ENCODE assay signal across 9 cellular contexts in genomic region chr10:69061305-69062161, GRCh38. TPM values are rescaled to one million over a fixed set of nuclear protein-coding genes. Genes with fewer than 3 reads are reported as not detected.
DNase-seq lines count a peak whose midpoint lies in the region; ATAC-seq, FAIRE-seq and TF ChIP-seq lines count a peak whose summit lies in the region.
"Had no signal": no experiment of that assay in that cellular context is flagged by ENCODE, and none has a peak within 500 bp of the region (broad histone marks: within the 10 kb centered on the region; RNA-seq: fewer than 3 reads in every experiment).

No MANE protein-coding gene starts in this region.

- H3K4me3 Mint-ChIP-seq in immature natural killer cell, result peak overlapping the region; percentile 70 to 88 (median 85)

- no peaks in the 10 kb centered on the region for H4K20me1 ChIP-seq in PC-9 (ENCODE audit: insufficient read depth)

- H3K9me3 ChIP-seq in PC-9 (ENCODE audit: insufficient read depth, low read depth), result peaks cover 14% of the 10 kb centered on the region; the same call in 1 of the 2 replicates

- H3K4me3 ChIP-seq in PC-9, result peak overlapping the region; percentile 55
- H3K4me3 ChIP-seq: cardiac muscle cell had no signal

- peaks cover 38 to 59% of the 10 kb centered on the region in 2 donors for H3K4me1 Mint-ChIP-seq in immature natural killer cell

- TF ChIP-seq POLR2A in GM12892 (IDR thresholded peaks at IDR 0.05; ENCODE audit: low read depth, low read length), result peak; percentile 47; the same call in 1 of the 2 replicates

- BruUV-seq in PC-9 (replicated peaks; lab: Mats Ljungman, UMichigan), result TSS peak; percentile 97

- FAIRE-seq in GM12892 (lab: Jason Lieb, UNC), result peak; percentile 69

- POLR2A ChIA-PET in PC-9 (lab: Charles Lee; ENCODE audit: unreplicated experiment), result interaction anchor here (0.5 to 0.7 kb wide), 3 partner anchors 24 to 60 kb away, joined by 3 to 8 read pairs (median 4); no protein-coding TSS in a partner anchor

- peaks cover 62% of the 10 kb centered on the region for H3K4me1 ChIP-seq in PC-9 (replicated peaks; ENCODE audit: insufficient read depth)

- DNase-seq in GM12892 (ENCODE audit: insufficient read length), result no peak
- peak; percentile 70 to 99 for DNase-seq in PC-9
- peak; percentile 31 for DNase-seq in astrocyte of the hippocampus (ENCODE audit: low read depth, low spot score)
- DNase-seq in immature natural killer cell, result peak; percentile 49 to 59 (median 52)
- peak; percentile 72 for DNase-seq in smooth muscle cell of the brain vasculature (ENCODE audit: low read depth, low spot score)
- DNase-seq in NCI-H82 treated with DMSO at 0.1 percent for 48 hours (lab: John Stamatoyannopoulos, UW; ENCODE audit: unreplicated experiment), result no peak
- DNase-seq in NCI-H1694 treated with DMSO at 0.1 percent for 48 hours (lab: John Stamatoyannopoulos, UW), result no peak

- peak overlapping the region; percentile 65 to 91 (median 88) for H3K27ac Mint-ChIP-seq in immature natural killer cell

- H3K36me3 Mint-ChIP-seq in immature natural killer cell, result no peaks in the 10 kb centered on the region

- no peaks in the 10 kb centered on the region for H3K27me3 ChIP-seq in PC-9 (ENCODE audit: insufficient read depth, low read depth)

- no peaks in the 10 kb centered on the region for H3K9me2 ChIP-seq in PC-9 (ENCODE audit: insufficient read depth)

- ATAC-seq in HG02678 (IDR thresholded peaks at IDR 0.05; ENCODE audit: unreplicated experiment), result peak; percentile 47

- intact Hi-C loops in PC-9 (cut with micrococcal nuclease; ENCODE audit: unreplicated experiment), result no loop called here

- no peaks in the 10 kb centered on the region for H3K79me2 ChIP-seq in PC-9 (ENCODE audit: low read depth)

- H3K4me2 ChIP-seq in PC-9, result peak overlapping the region; percentile 88

- H3F3A ChIP-seq in PC-9 (ENCODE audit: insufficient read depth, low read depth), result peaks cover 48% of the 10 kb centered on the region

- CTCF ChIA-PET in PC-9 (lab: Charles Lee), result no interaction called here

- peak overlapping the region; percentile 96 for H3K27ac ChIP-seq in PC-9
- H3K27ac ChIP-seq: cardiac muscle cell had no signal

- H2AFZ ChIP-seq in PC-9, result peak overlapping the region; percentile 63

- H3K9me3 Mint-ChIP-seq in immature natural killer cell, result no peaks in the 10 kb centered on the region

- H3K27me3 Mint-ChIP-seq in immature natural killer cell (ENCODE audit: low read depth in 3 of 3), result peaks cover 0 to 8% (median 5%) of the 10 kb centered on the region in 3 donors

- TF ChIP-seq CTCF in PC-9 (conservative IDR thresholded peaks at IDR 0.05), result no peak

- H3K36me3 ChIP-seq in PC-9 (ENCODE audit: low read depth), result no peaks in the 10 kb centered on the region
- H3K36me3 ChIP-seq: cardiac muscle cell had no signal

RNA-seq across cellular contexts. Expression of gene SRGN, which starts 26.4 kb away (rescaled TPM):
- 2,084 TPM for polyA plus RNA-seq in GM12892 (2012; ENCODE audit: missing spikeins)
- total RNA-seq in PC-9 (2021), result 57.4 and 58.9 TPM in 2 replicates
- polyA plus RNA-seq in immature natural killer cell, result 1,000 to 10,000 TPM in 2 of 3 donors, 100 to 1,000 TPM in 1; 910 to 1,240 (median 1,143) TPM
- total RNA-seq: cardiac muscle cell had no signal
- polyA plus RNA-seq: cardiac muscle cell had no signal

Comparison
In these comparisons a context has a peak if more than half of its experiments do, and no peak if none do; other contexts are left out.
1. DNase-seq: peak in PC-9 (2 of 2), astrocyte of the hippocampus (single experiment), immature natural killer cell (3 of 3) and smooth muscle cell of the brain vasculature (single experiment); none in GM12892 (single experiment), NCI-H82 treated with DMSO at 0.1 percent for 48 hours (single experiment) and NCI-H1694 treated with DMSO at 0.1 percent for 48 hours (single experiment).